ENCODE assay signal across 8 cellular contexts in genomic region chr2:60581461-60582282, GRCh38. TPM values are rescaled to one million over a fixed set of nuclear protein-coding genes. Genes with fewer than 3 reads are reported as not detected.
A peak's percentile ranks its signal among the peaks of the same experiment; 100 is the strongest.
DNase-seq lines count a peak whose midpoint lies in the region; TF ChIP-seq lines count a peak whose summit lies in the region.

No MANE protein-coding gene starts in this region.

- TF ChIP-seq POLR2A in ovary (IDR thresholded peaks at IDR 0.05) (no peak), tibial nerve (IDR thresholded peaks at IDR 0.05) (no peak)

- H3K36me3 ChIP-seq in ovary (no peaks in the 10 kb centered on the region), tibial nerve (no peaks in the 10 kb centered on the region)

- intact Hi-C loops in head of caudate nucleus (cut with DNase I) = no loop called here
- intact Hi-C loops in ovary (cut with DNase I) = no loop called here

- 2 to 4% (median 2%) methylated on average over 48 to 59 of the region's 59 CpGs for WGBS in ovary, 3 donors
- 8 to 18% methylated on average over 15 to 25 of the region's 59 CpGs for WGBS in tibial nerve, 2 donors

- TF ChIP-seq CTCF in GM20000 (IDR thresholded peaks at IDR 0.05; ENCODE audit: extremely low read depth, missing control alignments) (peak; percentile 94), ovary (IDR thresholded peaks at IDR 0.05) (peak; percentile 54 to 74 (median 70)), tibial nerve (IDR thresholded peaks at IDR 0.05) (peak; percentile 90 to 93 (median 92))

- H3K4me1 ChIP-seq in ovary (ENCODE audit: insufficient read depth) = no peaks in the 10 kb centered on the region
- H3K4me1 ChIP-seq in tibial nerve = peaks cover 0 to 10% (median 0%) of the 10 kb centered on the region in 4 donors

- H3K27ac ChIP-seq in ovary (no peak overlapping the region), tibial nerve (no peak overlapping the region)

- DNase-seq in DMS114 treated with DMSO at 0.1 percent for 48 hours (lab: John Stamatoyannopoulos, UW; ENCODE audit: unreplicated experiment) = peak; percentile 27
- peak; percentile 91 for DNase-seq in GM20000 (ENCODE audit: low spot score)
- DNase-seq in HT-29 (ENCODE audit: low spot score) = peak; percentile 50
- DNase-seq in RPMI8226 = peak; percentile 82
- DNase-seq in activated naive CD4-positive, alpha-beta T cell treated with Interleukin-2 at 50 U/mL for 16 hours = peak; percentile 59
- DNase-seq in head of caudate nucleus = peak; percentile 42 to 92 (median 82)
- peak; percentile 16 to 72 (median 55) for DNase-seq in ovary
- peak; percentile 20 to 29 for DNase-seq in tibial nerve (ENCODE audit: low spot score in 2 of 2)

- H3K27me3 ChIP-seq in ovary (no peaks in the 10 kb centered on the region), tibial nerve (peaks cover 0 to 50% of the 10 kb centered on the region in 2 donors)

- no peak for TF ChIP-seq EP300 in ovary (IDR thresholded peaks at IDR 0.05)
- TF ChIP-seq EP300 in tibial nerve (IDR thresholded peaks at IDR 0.05) = no peak

- no peaks in the 10 kb centered on the region for H3K9me3 ChIP-seq in ovary
- H3K9me3 ChIP-seq in tibial nerve = no peaks in the 10 kb centered on the region

- H3K4me3 ChIP-seq in ovary (no peak overlapping the region), tibial nerve (peak overlapping the region; percentile 8 to 43 (median 30))

RNA-seq across cellular contexts. Expression of gene BCL11A, which starts 28.2 kb away (rescaled TPM):
- total RNA-seq in HT-29 (2014; rRNA removed; shearing (Covaris generic)) = not detected in 2 replicates
- total RNA-seq in ovary (1 to 10 TPM in 6 of 7 donors, not detected in 1; 2.1 to 5.7 (median 3.6) TPM), tibial nerve (under 1 TPM in 1 of 4 donors, not detected in 3; 0.22 TPM)
- 1 to 10 TPM in 1 of 2 donors, under 1 TPM in 1; 0.81 to 2.5 TPM for polyA plus RNA-seq in ovary

Comparison
In these comparisons a context has a peak if more than half of its experiments do, and no peak if none do; other contexts are left out.
1. DNase-seq: peak in every context shown above with its lines; median percentile 91 in GM20000; 82 in RPMI8226; 82 in head of caudate nucleus; 59 in activated naive CD4-positive, alpha-beta T cell treated with Interleukin-2 at 50 U/mL for 16 hours; 55 in ovary; 50 in HT-29; 27 in DMS114 treated with DMSO at 0.1 percent for 48 hours; 24 in tibial nerve.